ENCODE assay signal across 33 cellular contexts in genomic region chr6:168047841-168048723, GRCh38. TPM values are rescaled to one million over a fixed set of nuclear protein-coding genes. Genes with fewer than 3 reads are reported as not detected.
DNase-seq lines count a peak whose midpoint lies in the region; ATAC-seq lines count a peak whose summit lies in the region.
"Had no signal": no experiment of that assay in that cellular context is flagged by ENCODE, and none has a peak within 500 bp of the region (broad histone marks: within the 10 kb centered on the region; RNA-seq: fewer than 3 reads in every experiment).

No MANE protein-coding gene starts in this region.

- H3K9me3 ChIP-seq in right cardiac atrium (ENCODE audit: control insufficient read depth, low read length) (no peaks in the 10 kb centered on the region), aorta (ENCODE audit: control insufficient read depth, low read length) (no peaks in the 10 kb centered on the region)
- H3K9me3 ChIP-seq: BE2C, psoas muscle, upper lobe of left lung had no signal

- WGBS in right cardiac atrium = 86% methylated on average over 31 of the region's 31 CpGs
- WGBS in aorta, 2 donors = 90 to 92% methylated on average over 31 of the region's 31 CpGs

- H3K27me3 ChIP-seq in right cardiac atrium (ENCODE audit: control insufficient read depth, insufficient read depth) = no peaks in the 10 kb centered on the region
- H3K27me3 ChIP-seq in aorta (ENCODE audit: control insufficient read depth in 1 of 2, insufficient read depth in 2 of 2, low read length in 1 of 2) = no peaks in the 10 kb centered on the region
- H3K27me3 ChIP-seq: BE2C, neural progenitor cell, upper lobe of left lung had no signal

- H3K4me3 ChIP-seq in right cardiac atrium (ENCODE audit: low read length) (no peak overlapping the region), aorta (ENCODE audit: low read length in 2 of 2) (no peak overlapping the region)
- H3K4me3 ChIP-seq: neural progenitor cell, psoas muscle, skin epidermis, upper lobe of left lung had no signal

- DNase-seq in right cardiac atrium (peak in 2 of 3 donors; percentile 22 to 41), left ventricle myocardium superior (no peak), hippocampal formation (lab: John Stamatoyannopoulos, UW) (peak; percentile 61 to 71), nucleus accumbens (lab: John Stamatoyannopoulos, UW) (peak in 53 of 56 donors; percentile 17 to 92 (median 76)), aorta (peak; percentile 40 to 45)
- DNase-seq in activated CD8-positive, alpha-beta memory T cell treated with anti-CD3 and anti-CD28 coated beads for 24 hours = no peak
- DNase-seq: activated CD4-positive, alpha-beta T cell treated with anti-CD3 and anti-CD28 coated beads for 1 hour; activated CD8-positive, alpha-beta T cell treated with anti-CD3 and anti-CD28 coated beads, Interleukin-2, amount 10 ng/mL, durations not matched to agents 7 days and 5 days; activated naive CD8-positive, alpha-beta T cell treated with anti-CD3 and anti-CD28 coated beads for 36 hours; activated T-cell treated with anti-CD3 and anti-CD28 coated beads for 4 hours; BE2C; DMS79; GF-D8; NCI-H187 treated with DMSO at 0.1 percent for 48 hours; NCI-H2171 treated with DMSO at 0.1 percent for 48 hours; NCI-H524; psoas muscle; stimulated activated CD4-positive, alpha-beta T cell treated with anti-CD3 and anti-CD28 coated beads, Interleukin-1b, Interleukin-23, amount 100 ng/mL, for 48 hours; stimulated activated CD8-positive, alpha-beta memory T cell treated with anti-CD3 and anti-CD28 coated beads, Interleukin-4, amount 100 ng/mL, for 48 hours; T-helper 2 cell had no signal

- H3K4me1 ChIP-seq in right cardiac atrium (ENCODE audit: control insufficient read depth, insufficient read depth, low read length) = no peaks in the 10 kb centered on the region
- H3K4me1 ChIP-seq in aorta (ENCODE audit: control insufficient read depth in 1 of 2, insufficient read depth in 2 of 2, low read length in 2 of 2) = no peaks in the 10 kb centered on the region
- H3K4me1 ChIP-seq: BE2C, neural progenitor cell, psoas muscle had no signal

- no peaks in the 10 kb centered on the region for H3K36me3 ChIP-seq in aorta (ENCODE audit: control insufficient read depth in 1 of 2, insufficient read depth in 2 of 2, low read length in 1 of 2)
- H3K36me3 ChIP-seq: BE2C, neural progenitor cell, upper lobe of left lung had no signal

- ATAC-seq in right cardiac atrium = no peak
- no peak for ATAC-seq in left ventricle myocardium superior
- peak; percentile 50 for ATAC-seq in aorta (ENCODE audit: low FRiP score)
- ATAC-seq in GM18868 (IDR thresholded peaks at IDR 0.05; ENCODE audit: unreplicated experiment) = no peak
- ATAC-seq in HG02763 (IDR thresholded peaks at IDR 0.05; ENCODE audit: unreplicated experiment) = no peak
- ATAC-seq: activated CD8-positive, alpha-beta T cell treated with anti-CD3 and anti-CD28 coated beads, Interleukin-2, amount 10 ng/mL, durations not matched to agents 7 days and 5 days; HCT116; psoas muscle had no signal

- intact Hi-C loops in right cardiac atrium (cut with DNase I) (no loop called here), left ventricle myocardium superior (cut with micrococcal nuclease) (no loop called here), aorta (cut with DNase I) (no loop called here)

- H3K27ac ChIP-seq in right cardiac atrium (ENCODE audit: low read length) = no peak overlapping the region
- no peak overlapping the region for H3K27ac ChIP-seq in aorta (ENCODE audit: low read depth in 1 of 2, low read length in 2 of 2)
- H3K27ac ChIP-seq: neural progenitor cell, psoas muscle, skin epidermis, upper lobe of left lung had no signal

RNA-seq across cellular contexts. Expression of gene FRMD1, which starts 30.9 kb away (rescaled TPM):
- total RNA-seq in right cardiac atrium (under 1 TPM in 1 of 4 donors, not detected in 3; 0.31 TPM), left ventricle myocardium superior (0.45 TPM), aorta (under 1 TPM; 0.06 to 0.19 TPM)
- polyA plus RNA-seq in right cardiac atrium (0.07 TPM), aorta (under 1 TPM; 0.03 to 0.38 TPM)
- total RNA-seq: A673; activated CD8-positive, alpha-beta T cell treated with anti-CD3 and anti-CD28 coated beads, Interleukin-2, amount 10 ng/mL, durations not matched to agents 7 days and 5 days; activated naive CD8-positive, alpha-beta T cell treated with anti-CD3 and anti-CD28 coated beads for 36 hours; endothelial cell of umbilical vein; fibroblast of lung; glomerular endothelial cell; LHCN-M2; lung microvascular endothelial cell; upper lobe of left lung had no signal
- polyA plus RNA-seq: endothelial cell of umbilical vein, fibroblast of lung, keratinocyte had no signal

RNA-seq across cellular contexts. Expression of gene KIF25, which starts 50.6 kb away (rescaled TPM):
- under 1 TPM in 1 of 4 donors, not detected in 3; 0.29 TPM for total RNA-seq in right cardiac atrium
- 0.25 TPM for polyA plus RNA-seq in right cardiac atrium
- not detected for total RNA-seq in left ventricle myocardium superior
- under 1 TPM in 1 of 2 donors, not detected in 1; 0.72 TPM for total RNA-seq in aorta
- under 1 TPM in 1 of 2 donors, not detected in 1; 0.79 TPM for polyA plus RNA-seq in aorta
- total RNA-seq: activated CD8-positive, alpha-beta T cell treated with anti-CD3 and anti-CD28 coated beads, Interleukin-2, amount 10 ng/mL, durations not matched to agents 7 days and 5 days; activated naive CD8-positive, alpha-beta T cell treated with anti-CD3 and anti-CD28 coated beads for 36 hours; endothelial cell of umbilical vein; glomerular endothelial cell; LHCN-M2; lung microvascular endothelial cell had no signal
- polyA plus RNA-seq: endothelial cell of umbilical vein, fibroblast of lung, keratinocyte had no signal

Comparison
In these comparisons a context has a peak if more than half of its experiments do, and no peak if none do; other contexts are left out.
1. DNase-seq: peak in right cardiac atrium (2 of 3), hippocampal formation (2 of 2), nucleus accumbens (53 of 56) and aorta (2 of 2); none in left ventricle myocardium superior (single experiment) and activated CD8-positive, alpha-beta memory T cell treated with anti-CD3 and anti-CD28 coated beads for 24 hours (single experiment).